Comparison of ENCODE assay signal across 24 cellular contexts in the genomic region with DNA sequence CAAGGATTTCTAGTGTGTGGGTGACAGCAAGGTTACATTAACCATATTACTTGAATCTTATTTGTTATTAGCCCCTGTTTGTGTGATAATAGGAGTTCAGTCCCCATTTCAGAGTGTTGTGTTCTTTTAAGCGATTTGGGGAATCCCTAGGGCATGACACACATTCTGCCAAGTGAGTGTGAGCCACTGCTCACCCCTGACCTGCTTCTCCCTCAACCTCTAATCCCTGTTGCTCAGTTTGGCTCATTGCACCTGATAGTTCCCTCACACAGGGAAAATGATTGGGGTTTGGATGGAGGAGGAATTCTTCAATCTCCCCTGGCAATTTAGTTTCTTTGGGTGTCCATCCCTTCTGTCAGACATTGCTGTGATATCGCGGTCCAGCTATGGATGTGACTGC.
A peak's percentile ranks its signal among the peaks of the same experiment; 100 is the strongest.
DNase-seq lines count a peak whose midpoint lies in the region; ATAC-seq, FAIRE-seq and TF ChIP-seq lines count a peak whose summit lies in the region.
"Had no signal": no experiment of that assay in that cellular context is flagged by ENCODE, and none has a peak within 500 bp of the region (broad histone marks: within the 10 kb centered on the region; RNA-seq: fewer than 3 reads in every experiment).

No MANE protein-coding gene starts in this region.

- no peaks in the 10 kb centered on the region for H3K36me3 ChIP-seq in right lobe of liver
- H3K36me3 ChIP-seq in HepG2 (replicated peaks in 1 of 2; ENCODE audit: control insufficient read depth in 1 of 2, insufficient read depth in 2 of 2, low read length in 2 of 2): no peaks in the 10 kb centered on the region
- H3K36me3 ChIP-seq in H1 (ENCODE audit: control insufficient read depth in 2 of 4, insufficient read depth in 4 of 4, low read length in 3 of 4): no peaks in the 10 kb centered on the region
- no peaks in the 10 kb centered on the region for H3K36me3 ChIP-seq in testis (ENCODE audit: low read depth, missing control alignments)
- H3K36me3 ChIP-seq: BLaER1 treated with 17β-estradiol and CSF1 and Interleukin-3, amounts not matched to agents 10 nM and 100 nM had no signal

- no peak for TF ChIP-seq POLR2A in right lobe of liver (IDR thresholded peaks at IDR 0.05)
- no peak for TF ChIP-seq POLR2A in HepG2 (IDR thresholded peaks at IDR 0.05; ENCODE audit: insufficient read depth in 1 of 2, low read depth in 2 of 2, low read length in 2 of 2)
- TF ChIP-seq POLR2A in H1 (IDR thresholded peaks at IDR 0.05; ENCODE audit: control extremely low read depth in 1 of 2, low read depth in 2 of 2, low read length in 2 of 2): no peak
- TF ChIP-seq POLR2A in testis (IDR thresholded peaks at IDR 0.05): no peak

- CTCF ChIA-PET in HepG2 (lab: Yijun Ruan, JAX; ENCODE audit: low intra/inter-chr PET ratio, low total read pairs): no interaction called here
- CTCF ChIA-PET in H1 (lab: Charles Lee; ENCODE audit: partially characterized antibody): no interaction called here

- H3K4me1 ChIP-seq in right lobe of liver: no peaks in the 10 kb centered on the region
- no peaks in the 10 kb centered on the region for H3K4me1 ChIP-seq in HepG2 (ENCODE audit: insufficient read depth, low read length)
- H3K4me1 ChIP-seq in H1 (replicated peaks in 1 of 4; ENCODE audit: control insufficient read depth in 3 of 4, insufficient read depth in 4 of 4, low read length in 3 of 4): no peaks in the 10 kb centered on the region
- no peaks in the 10 kb centered on the region for H3K4me1 ChIP-seq in testis
- H3K4me1 ChIP-seq: A549; BLaER1 treated with 17β-estradiol and CSF1 and Interleukin-3, amounts not matched to agents 10 nM and 100 nM had no signal

- ATAC-seq in right lobe of liver (peak in 3 of 4 donors; percentile 39 to 55 (median 44)), HepG2 (no peak), left lobe of liver (peak; percentile 71), HG03432 (IDR thresholded peaks at IDR 0.05; ENCODE audit: unreplicated experiment) (no peak)
- ATAC-seq: A549 had no signal

- no peak overlapping the region for H3K4ac ChIP-seq in H1 (replicated peaks; ENCODE audit: insufficient read length, low read depth, low read length)

- no peak overlapping the region for H3K4me2 ChIP-seq in HepG2 (ENCODE audit: low read depth, low read length)
- H3K4me2 ChIP-seq in H1 (ENCODE audit: insufficient read depth in 1 of 2, low read depth in 2 of 2, low read length in 2 of 2): no peak overlapping the region
- H3K4me2 ChIP-seq: A549; BLaER1 treated with 17β-estradiol and CSF1 and Interleukin-3, amounts not matched to agents 10 nM and 100 nM had no signal

- no peaks in the 10 kb centered on the region for H3K23me2 ChIP-seq in H1 (ENCODE audit: low read depth, low read length)

- H3K27ac ChIP-seq in right lobe of liver (no peak overlapping the region), HepG2 (ENCODE audit: extremely low read length, insufficient read depth, low read length) (no peak overlapping the region), H1 (ENCODE audit: low read depth, low read length) (no peak overlapping the region), testis (no peak overlapping the region)
- H3K27ac ChIP-seq: 22Rv1; A549; BLaER1 treated with 17β-estradiol and CSF1 and Interleukin-3, amounts not matched to agents 10 nM and 100 nM; C4-2B had no signal

- H3K9me3 ChIP-seq in right lobe of liver: no peaks in the 10 kb centered on the region
- H3K9me3 ChIP-seq in HepG2 (ENCODE audit: low read length): peaks cover 23% of the 10 kb centered on the region; the same call in 1 of the 2 replicates
- no peaks in the 10 kb centered on the region for H3K9me3 ChIP-seq in H1 (ENCODE audit: insufficient read depth in 2 of 2, low read depth in 1 of 2, low read length in 1 of 2)
- no peaks in the 10 kb centered on the region for H3K9me3 ChIP-seq in testis
- H3K9me3 ChIP-seq: A549; BLaER1 treated with 17β-estradiol and CSF1 and Interleukin-3, amounts not matched to agents 10 nM and 100 nM had no signal

- H4K91ac ChIP-seq in H1 (replicated peaks; ENCODE audit: insufficient read length, low read length): peak overlapping the region; percentile 1

- FAIRE-seq in HepG2 (lab: Jason Lieb, UNC) (no peak), H1 (lab: Jason Lieb, UNC) (no peak), frontal cortex (lab: Jason Lieb, UNC) (no peak)
- FAIRE-seq: A549, GM12891, GM19239 had no signal

- H2AK5ac ChIP-seq in H1 (ENCODE audit: low read depth, low read length): no peak overlapping the region

- intact Hi-C loops in right lobe of liver (cut with DNase I) (no loop called here), HepG2 (cut with micrococcal nuclease; ENCODE audit: unreplicated experiment) (no loop called here), testis (cut with DNase I; ENCODE audit: low total_unique reads) (no loop called here)

- H2BK20ac ChIP-seq in H1 (ENCODE audit: low read length): no peak overlapping the region; the same call in 1 of the 2 replicates

- no peak overlapping the region for H2BK120ac ChIP-seq in H1 (replicated peaks; ENCODE audit: low read depth, low read length)

- POLR2A ChIA-PET in HepG2 (lab: Yijun Ruan, JAX): no interaction called here
- POLR2A ChIA-PET in H1 (lab: Charles Lee; ENCODE audit: partially characterized antibody): interaction anchor here (0.6 kb wide), 1 partner anchor 294 kb away, joined by 4 read pairs; no protein-coding TSS in a partner anchor

- no peak overlapping the region for H2BK15ac ChIP-seq in H1 (ENCODE audit: low read length)

- H3K79me2 ChIP-seq in HepG2 (ENCODE audit: insufficient read depth, low read length): no peaks in the 10 kb centered on the region
- H3K79me2 ChIP-seq in H1 (ENCODE audit: control insufficient read depth in 1 of 2, insufficient read depth in 2 of 2, low read length in 2 of 2): no peaks in the 10 kb centered on the region

- TF ChIP-seq RAD21 in HepG2 (CRISPR knock-in tag; IDR thresholded peaks at IDR 0.05): no peak
- TF ChIP-seq RAD21 in H1 (IDR thresholded peaks at IDR 0.05 in 1 of 2, conservative IDR thresholded peaks at IDR 0.05 in 1 of 2; ENCODE audit: low read depth in 2 of 2, low read length in 2 of 2): no peak

- 10% methylated on average over 1 of the region's 3 CpGs for WGBS in right lobe of liver (ENCODE audit: insufficient coverage, low coverage, low lambda C conversion rate, missing lambda C conversion rate)
- WGBS in HepG2 (ENCODE audit: low lambda C conversion rate): 35% methylated on average over 3 of the region's 3 CpGs
- WGBS in H1 (ENCODE audit: extremely low coverage in 1 of 2, insufficient coverage in 1 of 2, insufficient read length in 1 of 2, insufficient replicate concordance in 2 of 2, low coverage in 1 of 2, low lambda C conversion rate in 2 of 2, missing lambda C conversion rate in 1 of 2), 2 experiments: 95% methylated on average over 3 of the region's 3 CpGs; no CpG with 5 or more reads in 1 of the 2 experiments
- 89 to 91% methylated on average over 3 of the region's 3 CpGs for WGBS in testis, 2 donors

- in situ Hi-C loops in HepG2 (cut with HindIII; ENCODE audit: extremely low pct_ligation_motif_present, low pct_unique_long_range_greater_than_20kb): no loop called here

- no peak overlapping the region for H4K5ac ChIP-seq in H1 (ENCODE audit: insufficient read length, low read depth, low read length)

- no peak overlapping the region for H2BK5ac ChIP-seq in H1 (ENCODE audit: low read depth, low read length)

- H2AFZ ChIP-seq in HepG2 (ENCODE audit: low read length) (no peak overlapping the region), H1 (ENCODE audit: low read length) (peak overlapping the region; percentile 8; the same call in 1 of the 2 replicates)

- H3K14ac ChIP-seq in H1 (ENCODE audit: insufficient read length): no peak overlapping the region

- no peak overlapping the region for H3K9ac ChIP-seq in HepG2 (ENCODE audit: insufficient read depth, low read depth, low read length)
- no peak overlapping the region for H3K9ac ChIP-seq in H1 (replicated peaks in 1 of 4; ENCODE audit: extremely low read depth in 1 of 4, low read depth in 3 of 4, low read length in 3 of 4)
- H3K9ac ChIP-seq: BLaER1 treated with 17β-estradiol and CSF1 and Interleukin-3, amounts not matched to agents 10 nM and 100 nM had no signal

- H4K20me1 ChIP-seq in HepG2 (ENCODE audit: insufficient read depth, low read length) (no peaks in the 10 kb centered on the region), H1 (replicated peaks in 1 of 2; ENCODE audit: control insufficient read depth in 1 of 2, insufficient read depth in 2 of 2, low read length in 2 of 2) (no peaks in the 10 kb centered on the region)
- H4K20me1 ChIP-seq: BLaER1 treated with 17β-estradiol and CSF1 and Interleukin-3, amounts not matched to agents 10 nM and 100 nM had no signal

- no peak for DNase-seq in right lobe of liver
- no peak for DNase-seq in HepG2 (ENCODE audit: low spot score)
- no peak for DNase-seq in H1 (ENCODE audit: low read depth in 1 of 2, low spot score in 2 of 2)
- no peak for DNase-seq in left lobe of liver (ENCODE audit: low spot score)
- DNase-seq in testis: no peak
- DNase-seq in frontal cortex (ENCODE audit: low spot score in 2 of 2): no peak
- DNase-seq: AML-193; CD4-positive, alpha-beta T cell; CD8-positive, alpha-beta memory T cell; COR-L47; DMS 273 treated with DMSO at 0.1 percent for 48 hours; DMS153; DMS53; DMS79; DND-41; EL; GDM1 had no signal

- BruUV-seq in HepG2 (replicated peaks; lab: Mats Ljungman, UMichigan): no TSS peak

- TF ChIP-seq CTCF in right lobe of liver (IDR thresholded peaks at IDR 0.05) (no peak), HepG2 (CRISPR knock-in tag; IDR thresholded peaks at IDR 0.05) (no peak), H1 (IDR thresholded peaks at IDR 0.05; ENCODE audit: control extremely low read depth in 1 of 3, insufficient read depth in 1 of 3, low read depth in 1 of 3, low read length in 3 of 3) (no peak), testis (IDR thresholded peaks at IDR 0.05) (no peak)

- H4K8ac ChIP-seq in H1 (ENCODE audit: extremely low read depth, insufficient read depth, low read length): no peak overlapping the region

- H3K56ac ChIP-seq in H1 (replicated peaks; ENCODE audit: insufficient read length, low read depth, low read length): no peak overlapping the region

- H3K27me3 ChIP-seq in right lobe of liver (no peaks in the 10 kb centered on the region), HepG2 (ENCODE audit: control insufficient read depth in 1 of 2, insufficient read depth in 2 of 2, low read length in 2 of 2) (no peaks in the 10 kb centered on the region), H1 (replicated peaks in 1 of 4; ENCODE audit: control insufficient read depth in 3 of 4, extremely low read depth in 1 of 4, insufficient read depth in 3 of 4, low read length in 3 of 4) (no peaks in the 10 kb centered on the region), testis (no peaks in the 10 kb centered on the region)
- H3K27me3 ChIP-seq: BLaER1 treated with 17β-estradiol and CSF1 and Interleukin-3, amounts not matched to agents 10 nM and 100 nM had no signal

- no peak overlapping the region for H3K4me3 ChIP-seq in right lobe of liver
- no peak overlapping the region for H3K4me3 ChIP-seq in HepG2 (replicated peaks in 1 of 3; ENCODE audit: insufficient read depth in 1 of 3, low read depth in 2 of 3, low read length in 3 of 3)
- H3K4me3 ChIP-seq in H1 (ENCODE audit: extremely low read depth in 1 of 4, insufficient read depth in 2 of 4, low read depth in 3 of 4, low read length in 4 of 4): no peak overlapping the region
- no peak overlapping the region for H3K4me3 ChIP-seq in testis
- H3K4me3 ChIP-seq: A549; BLaER1 treated with 17β-estradiol and CSF1 and Interleukin-3, amounts not matched to agents 10 nM and 100 nM had no signal

- H3K18ac ChIP-seq in H1 (ENCODE audit: extremely low read depth, low read length): no peak overlapping the region

- H3K79me1 ChIP-seq in H1 (ENCODE audit: low read depth, low read length): no peaks in the 10 kb centered on the region

- H2BK12ac ChIP-seq in H1 (ENCODE audit: low read depth, low read length): no peak overlapping the region

- H3K23ac ChIP-seq in H1 (ENCODE audit: insufficient read length): no peak overlapping the region

- TF ChIP-seq EP300 in HepG2 (IDR thresholded peaks at IDR 0.05; ENCODE audit: low read depth in 2 of 2, low read length in 2 of 2): no peak
- TF ChIP-seq EP300 in HepG2 (CRISPR knock-in tag; IDR thresholded peaks at IDR 0.05; ENCODE audit: borderline replicate concordance): no peak
- TF ChIP-seq EP300 in H1 (IDR thresholded peaks at IDR 0.05; ENCODE audit: borderline replicate concordance in 1 of 2, low read depth in 2 of 2, low read length in 2 of 2): no peak

Comparison
In these comparisons a context has a peak if more than half of its experiments do, and no peak if none do; other contexts are left out.
1. ATAC-seq: peak in right lobe of liver (3 of 4) and left lobe of liver (single experiment); none in HepG2 (single experiment) and HG03432 (single experiment).